In genomic region chr2:86107031-86107430, GRCh38 we compare ENCODE assay signal across 9 cellular contexts. TPM values are rescaled to one million over a fixed set of nuclear protein-coding genes. Genes with fewer than 3 reads are reported as not detected.
DNase-seq lines count a peak whose midpoint lies in the region; ATAC-seq and TF ChIP-seq lines count a peak whose summit lies in the region.
"Had no signal": no experiment of that assay in that cellular context is flagged by ENCODE, and none has a peak within 500 bp of the region (broad histone marks: within the 10 kb centered on the region; RNA-seq: fewer than 3 reads in every experiment).

No MANE protein-coding gene starts in this region.

- no peak for TF ChIP-seq CTCF in MCF 10A (IDR thresholded peaks at IDR 0.05; ENCODE audit: unreplicated experiment)

- POLR2A ChIA-PET in MCF 10A (lab: Yijun Ruan, JAX) = interaction anchor here (0.9 to 3.1 kb wide), 13 partner anchors 7 to 344 kb away, joined by 3 to 28 read pairs (median 5); partner anchors contain the start of genes IMMT and KDM3A

- H3K4me1 ChIP-seq in ACC112 (ENCODE audit: control insufficient read depth, insufficient read depth, low read length, unreplicated experiment) (peaks cover 25% of the 10 kb centered on the region), HUES6 (ENCODE audit: control insufficient read depth, insufficient read depth, low read length) (peaks cover 8% of the 10 kb centered on the region), mucosa of stomach (ENCODE audit: control insufficient read depth, insufficient read depth, low read length) (peaks cover 8% of the 10 kb centered on the region)

- H3K9me3 ChIP-seq in HUES6 (ENCODE audit: control insufficient read depth, insufficient read depth, low read depth, low read length) = no peaks in the 10 kb centered on the region
- H3K9me3 ChIP-seq in mucosa of stomach (ENCODE audit: control insufficient read depth, low read length) = no peaks in the 10 kb centered on the region

- peak overlapping the region; percentile 99 for H3K27ac Mint-ChIP-seq in MCF 10A (ENCODE audit: low read depth, unreplicated experiment)

- H3K27me3 ChIP-seq in ACC112 (ENCODE audit: insufficient read depth, low read length) (no peaks in the 10 kb centered on the region), HUES6 (ENCODE audit: control insufficient read depth, insufficient read depth, low read length) (no peaks in the 10 kb centered on the region), mucosa of stomach (ENCODE audit: control insufficient read depth, insufficient read depth, low read length) (no peaks in the 10 kb centered on the region)

- H3K4me3 ChIP-seq in ACC112 (ENCODE audit: low read depth, low read length) (peak overlapping the region; percentile 100), HUES6 (ENCODE audit: low read depth, low read length) (peak overlapping the region; percentile 93), mucosa of stomach (ENCODE audit: low read length) (peak overlapping the region; percentile 80)

- peaks cover 74% of the 10 kb centered on the region for H3K36me3 Mint-ChIP-seq in MCF 10A (ENCODE audit: insufficient read depth, unreplicated experiment)

- no peak for DNase-seq in MCF 10A (ENCODE audit: unreplicated experiment)
- DNase-seq in HUDEP-2 (lab: John Stamatoyannopoulos, UW; ENCODE audit: unreplicated experiment in 76 of 76) = no peak
- DNase-seq in midbrain (lab: John Stamatoyannopoulos, UW) = no peak
- DNase-seq: stimulated activated CD4-positive, alpha-beta T cell treated with anti-CD3 and anti-CD28 coated beads, Interleukin-4, amount 100 ng/mL, for 4 hours had no signal

- peak overlapping the region; percentile 99 for H3K4me3 Mint-ChIP-seq in MCF 10A (ENCODE audit: unreplicated experiment)

- H3K27me3 Mint-ChIP-seq in MCF 10A (ENCODE audit: insufficient read depth, unreplicated experiment) = no peaks in the 10 kb centered on the region

- no peaks in the 10 kb centered on the region for H3K9me3 Mint-ChIP-seq in MCF 10A (ENCODE audit: unreplicated experiment)

- ATAC-seq in HG03342 (IDR thresholded peaks at IDR 0.05; ENCODE audit: unreplicated experiment) (no peak), HG03280 (IDR thresholded peaks at IDR 0.05; ENCODE audit: unreplicated experiment) (no peak)

- CTCF ChIA-PET in MCF 10A (lab: Yijun Ruan, JAX) = interaction anchor here (0.6 to 1.6 kb wide), 4 partner anchors 10 to 378 kb away, joined by 3 to 9 read pairs (median 5); no protein-coding TSS in a partner anchor

- intact Hi-C loops in MCF 10A (cut with micrococcal nuclease) = no loop called here

- H3K27ac ChIP-seq in ACC112 (ENCODE audit: low read depth, low read length) (peak overlapping the region; percentile 76; the same call in 1 of the 2 replicates), HUES6 (ENCODE audit: low read depth, low read length) (peak overlapping the region; percentile 97)

- H3K9ac ChIP-seq in HUES6 (ENCODE audit: low read length) (peak overlapping the region; percentile 99), mucosa of stomach (ENCODE audit: low read length) (peak overlapping the region; percentile 71)

- peaks cover 85% of the 10 kb centered on the region for H3K79me2 ChIP-seq in ACC112 (ENCODE audit: control insufficient read depth, insufficient read depth, low read length, unreplicated experiment)

- peaks cover 36% of the 10 kb centered on the region for H3K36me3 ChIP-seq in ACC112 (ENCODE audit: insufficient read depth, low read length)
- H3K36me3 ChIP-seq in HUES6 (ENCODE audit: control insufficient read depth, insufficient read depth, low read length) = peaks cover 65% of the 10 kb centered on the region
- H3K36me3 ChIP-seq in mucosa of stomach (ENCODE audit: control insufficient read depth, insufficient read depth, low read length) = no peaks in the 10 kb centered on the region

- H2AFZ ChIP-seq in ACC112 (ENCODE audit: low read length, unreplicated experiment) = peak overlapping the region; percentile 100

- H3K4me1 Mint-ChIP-seq in MCF 10A (ENCODE audit: insufficient read depth, unreplicated experiment) = peaks cover 25% of the 10 kb centered on the region

- no TSS peak for BruUV-seq in MCF 10A (replicated peaks; lab: Mats Ljungman, UMichigan)

RNA-seq across cellular contexts. Expression of gene PTCD3, which starts 1.0 kb away (rescaled TPM):
- total RNA-seq in MCF 10A (2022) = 95.3 and 96.3 TPM in 2 replicates

RNA-seq across cellular contexts. Expression of gene POLR1A, which starts 1.3 kb away (rescaled TPM):
- total RNA-seq in MCF 10A (2022) = 46.4 and 52.7 TPM in 2 replicates
